Comparison of ENCODE assay signal across 18 cellular contexts in the genomic region with DNA sequence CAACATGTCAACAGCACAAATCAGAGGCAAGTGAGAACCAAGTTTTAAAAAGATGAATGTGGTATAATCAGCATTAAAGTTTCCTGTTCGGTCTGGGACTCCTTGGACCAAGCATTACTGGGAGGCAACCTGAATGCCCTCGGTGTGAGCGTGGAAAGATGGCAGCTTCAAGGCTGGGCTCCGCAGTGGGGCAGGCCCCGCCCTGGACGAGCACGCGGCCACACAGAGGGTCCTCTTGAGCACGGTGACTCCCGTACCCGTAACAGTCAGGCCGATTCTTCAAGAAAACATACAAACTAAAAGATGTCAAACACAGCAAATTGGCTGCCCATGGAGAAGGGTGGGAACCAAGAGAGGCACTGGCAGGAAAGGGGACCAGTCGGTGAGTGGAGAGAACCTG.
DNase-seq lines count a peak whose midpoint lies in the region; ATAC-seq, FAIRE-seq and TF ChIP-seq lines count a peak whose summit lies in the region.
"Had no signal": no experiment of that assay in that cellular context is flagged by ENCODE, and none has a peak within 500 bp of the region (broad histone marks: within the 10 kb centered on the region; RNA-seq: fewer than 3 reads in every experiment).

No MANE protein-coding gene starts in this region.

- no peaks in the 10 kb centered on the region for H3K79me2 ChIP-seq in GM23338 (replicated peaks; ENCODE audit: insufficient read depth)
- H3K79me2 ChIP-seq in astrocyte (ENCODE audit: insufficient read depth, low read length): no peaks in the 10 kb centered on the region
- no peaks in the 10 kb centered on the region for H3K79me2 ChIP-seq in osteoblast (ENCODE audit: insufficient read depth, low read length)

- H3K27me3 Mint-ChIP-seq in GM23338 (ENCODE audit: insufficient read depth, low read depth, poor library complexity): peaks cover 23% of the 10 kb centered on the region
- peaks cover 54% of the 10 kb centered on the region for H3K27me3 Mint-ChIP-seq in astrocyte (ENCODE audit: low read depth, unreplicated experiment)
- H3K27me3 Mint-ChIP-seq in activated T-helper 17 cell treated with anti-CD3 and anti-CD28 coated beads, Interleukin-2, amount 50 U/mL, for 72 hours: peaks cover 19% of the 10 kb centered on the region

- H3K4me2 ChIP-seq in GM23338 (peak overlapping the region; percentile 66), astrocyte (ENCODE audit: low read length) (no peak overlapping the region), osteoblast (ENCODE audit: insufficient read depth, low read length) (peak overlapping the region; percentile 34)

- no peaks in the 10 kb centered on the region for H3K36me3 ChIP-seq in GM23338 (ENCODE audit: insufficient read depth)
- H3K36me3 ChIP-seq in astrocyte (ENCODE audit: insufficient read depth, low read length): no peaks in the 10 kb centered on the region
- no peaks in the 10 kb centered on the region for H3K36me3 ChIP-seq in lower lobe of right lung
- H3K36me3 ChIP-seq in osteoblast (ENCODE audit: insufficient read depth, low read length): no peaks in the 10 kb centered on the region
- H3K36me3 ChIP-seq: SJCRH30 had no signal

- H3K27me3 ChIP-seq in GM23338 (ENCODE audit: insufficient read depth) (no peaks in the 10 kb centered on the region; the same call in 1 of the 2 replicates), astrocyte (ENCODE audit: insufficient read depth, low read length) (no peaks in the 10 kb centered on the region), lower lobe of right lung (ENCODE audit: low read depth) (no peaks in the 10 kb centered on the region), osteoblast (ENCODE audit: insufficient read depth, low read length) (no peaks in the 10 kb centered on the region)
- H3K27me3 ChIP-seq: SJCRH30 had no signal

- H3K4me3 Mint-ChIP-seq in GM23338 (peak overlapping the region; percentile 34; the same call in 2 of the 3 replicates), astrocyte (ENCODE audit: unreplicated experiment) (no peak overlapping the region)
- H3K4me3 Mint-ChIP-seq in activated T-helper 17 cell treated with anti-CD3 and anti-CD28 coated beads, Interleukin-2, amount 50 U/mL, for 72 hours: no peak overlapping the region

- H2AFZ ChIP-seq in GM23338: peak overlapping the region; percentile 91
- H2AFZ ChIP-seq in astrocyte (ENCODE audit: low read depth, low read length): peak overlapping the region; percentile 2
- peak overlapping the region; percentile 44 for H2AFZ ChIP-seq in osteoblast (ENCODE audit: low read length)

- H3K27ac ChIP-seq in GM23338 (ENCODE audit: low read depth) (0 out of 2 replicates have a peak overlapping the region, but pooled peaks have one; percentile 37), astrocyte (ENCODE audit: low read depth, low read length) (no peak overlapping the region), lower lobe of right lung (peak overlapping the region; percentile 73), osteoblast (ENCODE audit: low read depth, low read length) (no peak overlapping the region)
- H3K27ac ChIP-seq: SJCRH30 had no signal

- H3K27ac Mint-ChIP-seq in GM23338: no peak overlapping the region; the same call in 1 of the 2 replicates
- H3K27ac Mint-ChIP-seq in astrocyte (ENCODE audit: unreplicated experiment): no peak overlapping the region
- no peak overlapping the region for H3K27ac Mint-ChIP-seq in activated T-helper 17 cell treated with anti-CD3 and anti-CD28 coated beads, Interleukin-2, amount 50 U/mL, for 72 hours

- no peaks in the 10 kb centered on the region for H4K20me1 ChIP-seq in GM23338 (replicated peaks; ENCODE audit: insufficient read depth)
- no peaks in the 10 kb centered on the region for H4K20me1 ChIP-seq in astrocyte (ENCODE audit: insufficient read depth, low read length)
- H4K20me1 ChIP-seq in osteoblast (ENCODE audit: insufficient read depth, low read length): no peaks in the 10 kb centered on the region

- no peaks in the 10 kb centered on the region for H3K9me2 ChIP-seq in GM23338 (ENCODE audit: insufficient read depth)

- H3K4me1 Mint-ChIP-seq in GM23338: peaks cover 48% of the 10 kb centered on the region
- no peaks in the 10 kb centered on the region for H3K4me1 Mint-ChIP-seq in astrocyte (ENCODE audit: low read depth, unreplicated experiment)
- H3K4me1 Mint-ChIP-seq in activated T-helper 17 cell treated with anti-CD3 and anti-CD28 coated beads, Interleukin-2, amount 50 U/mL, for 72 hours: no peaks in the 10 kb centered on the region

- no peak for TF ChIP-seq CTCF in GM23338 (conservative IDR thresholded peaks at IDR 0.05; ENCODE audit: low read depth in 2 of 2)
- TF ChIP-seq CTCF in astrocyte (IDR thresholded peaks at IDR 0.05; ENCODE audit: insufficient read depth, low read depth, low read length): no peak
- no peak for TF ChIP-seq CTCF in lower lobe of right lung (IDR thresholded peaks at IDR 0.05)
- TF ChIP-seq CTCF in osteoblast (IDR thresholded peaks at IDR 0.05; ENCODE audit: extremely low read depth, low read depth, low read length): no peak

- FAIRE-seq in astrocyte (lab: Jason Lieb, UNC): no peak
- FAIRE-seq: A204.1, GM12892, HTR-8/SVneo had no signal

- H3K4me1 ChIP-seq in GM23338 (ENCODE audit: insufficient read depth) (peaks cover 38% of the 10 kb centered on the region), astrocyte (ENCODE audit: insufficient read depth, low read length) (peaks cover 3% of the 10 kb centered on the region), lower lobe of right lung (peaks cover 29% of the 10 kb centered on the region), osteoblast (ENCODE audit: insufficient read depth, low read length) (no peaks in the 10 kb centered on the region)

- peaks cover 13% of the 10 kb centered on the region; the same call in 1 of the 2 replicates for H3F3A ChIP-seq in GM23338 (replicated peaks; ENCODE audit: low read depth)

- H3K9me3 ChIP-seq in astrocyte (ENCODE audit: insufficient read depth, low read depth, low read length): no peaks in the 10 kb centered on the region
- H3K9me3 ChIP-seq in lower lobe of right lung: no peaks in the 10 kb centered on the region
- no peaks in the 10 kb centered on the region for H3K9me3 ChIP-seq in osteoblast (ENCODE audit: low read depth, low read length)
- H3K9me3 ChIP-seq: SJCRH30 had no signal

- ATAC-seq in GM23338 (peak; percentile 7), lower lobe of right lung (peak in 1 of 2 donors; percentile 11), HG03521 (IDR thresholded peaks at IDR 0.05; ENCODE audit: unreplicated experiment) (no peak)
- no peak for ATAC-seq in activated T-helper 17 cell treated with anti-CD3 and anti-CD28 coated beads, Interleukin-2, amount 50 U/mL, for 72 hours (replicated peaks)

- H3K4me3 ChIP-seq in GM23338 (no peak overlapping the region), astrocyte (ENCODE audit: insufficient read depth, low read depth, low read length) (no peak overlapping the region), lower lobe of right lung (no peak overlapping the region), osteoblast (ENCODE audit: insufficient read depth, low read length) (no peak overlapping the region)
- H3K4me3 ChIP-seq: SJCRH30 had no signal

- intact Hi-C loops in lower lobe of right lung (cut with DNase I): no loop called here

- no peak overlapping the region for H3K9ac ChIP-seq in astrocyte (ENCODE audit: low read length)

- no peaks in the 10 kb centered on the region; the same call in 2 of the 3 replicates for H3K9me3 Mint-ChIP-seq in GM23338
- H3K9me3 Mint-ChIP-seq in astrocyte (ENCODE audit: unreplicated experiment): no peaks in the 10 kb centered on the region
- no peaks in the 10 kb centered on the region for H3K9me3 Mint-ChIP-seq in activated T-helper 17 cell treated with anti-CD3 and anti-CD28 coated beads, Interleukin-2, amount 50 U/mL, for 72 hours

- H3K36me3 Mint-ChIP-seq in GM23338 (ENCODE audit: low read depth): no peaks in the 10 kb centered on the region; the same call in 1 of the 3 replicates
- H3K36me3 Mint-ChIP-seq in astrocyte (ENCODE audit: low read depth, unreplicated experiment): no peaks in the 10 kb centered on the region
- no peaks in the 10 kb centered on the region for H3K36me3 Mint-ChIP-seq in activated T-helper 17 cell treated with anti-CD3 and anti-CD28 coated beads, Interleukin-2, amount 50 U/mL, for 72 hours (ENCODE audit: low read depth)

- no peak for DNase-seq in GM23338 (ENCODE audit: low spot score)
- no peak for DNase-seq in astrocyte (ENCODE audit: low read depth)
- no peak for DNase-seq in lower lobe of right lung
- no peak for DNase-seq in osteoblast (ENCODE audit: insufficient read length, low spot score, missing footprints)
- no peak for DNase-seq in SW 1271 (lab: John Stamatoyannopoulos, UW)
- DNase-seq: C1 segment of cervical spinal cord, HCEC 1CT, KG1, NCI-H1436, NCI-H2029 treated with DMSO at 0.1 percent for 48 hours, NCI-H748 treated with DMSO at 0.1 percent for 48 hours, PC-3, SJCRH30 had no signal

TF ChIP-seq in GM23338, 12 proteins besides CTCF, POLR2A, EP300 and RAD21 (continues in another document):
- TF ChIP-seq, protein P1, sequence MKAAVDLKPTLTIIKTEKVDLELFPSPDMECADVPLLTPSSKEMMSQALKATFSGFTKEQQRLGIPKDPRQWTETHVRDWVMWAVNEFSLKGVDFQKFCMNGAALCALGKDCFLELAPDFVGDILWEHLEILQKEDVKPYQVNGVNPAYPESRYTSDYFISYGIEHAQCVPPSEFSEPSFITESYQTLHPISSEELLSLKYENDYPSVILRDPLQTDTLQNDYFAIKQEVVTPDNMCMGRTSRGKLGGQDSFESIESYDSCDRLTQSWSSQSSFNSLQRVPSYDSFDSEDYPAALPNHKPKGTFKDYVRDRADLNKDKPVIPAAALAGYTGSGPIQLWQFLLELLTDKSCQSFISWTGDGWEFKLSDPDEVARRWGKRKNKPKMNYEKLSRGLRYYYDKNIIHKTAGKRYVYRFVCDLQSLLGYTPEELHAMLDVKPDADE (IDR thresholded peaks at IDR 0.05): no peak
- TF ChIP-seq CREB1 (CRISPR knock-in tag; IDR thresholded peaks at IDR 0.05; ENCODE audit: low read depth): no peak

Comparison
In these comparisons a context has a peak if more than half of its experiments do, and no peak if none do; other contexts are left out.
1. H2AFZ ChIP-seq: peak in every context shown above with its lines; median percentile 91 in GM23338; 44 in osteoblast; 2 in astrocyte.
2. H3K27ac ChIP-seq: peak in GM23338 (single experiment) and lower lobe of right lung (single experiment); none in astrocyte (single experiment) and osteoblast (single experiment).